ENCODE assay signal across 10 cellular contexts in genomic region chr10:81874878-81875679, GRCh38. TPM values are rescaled to one million over a fixed set of nuclear protein-coding genes. Genes with fewer than 3 reads are reported as not detected.
DNase-seq lines count a peak whose midpoint lies in the region; ATAC-seq and TF ChIP-seq lines count a peak whose summit lies in the region.
"Had no signal": no experiment of that assay in that cellular context is flagged by ENCODE, and none has a peak within 500 bp of the region (broad histone marks: within the 10 kb centered on the region; RNA-seq: fewer than 3 reads in every experiment).

Gene NRG3, plus strand, starts transcription at chr10:81875194.

- peaks cover 41% of the 10 kb centered on the region for H3K4me1 Mint-ChIP-seq in neural progenitor cell

- H3K27me3 Mint-ChIP-seq in neural progenitor cell (ENCODE audit: insufficient read depth, low read depth), result peaks cover 10% of the 10 kb centered on the region

- ATAC-seq in HG02678 (IDR thresholded peaks at IDR 0.05; ENCODE audit: unreplicated experiment) (peak; percentile 43), GM18873 (IDR thresholded peaks at IDR 0.05; ENCODE audit: low FRiP score, unreplicated experiment) (no peak), HG02840 (IDR thresholded peaks at IDR 0.05; ENCODE audit: low FRiP score, unreplicated experiment) (no peak), HG03469 (IDR thresholded peaks at IDR 0.05; ENCODE audit: unreplicated experiment) (no peak)

- H3K27ac ChIP-seq in neural progenitor cell, result no peak within 1 kb of the TSS
- H3K27ac ChIP-seq: epithelial cell of prostate had no signal

- peak within 1 kb of the TSS; percentile 89 for H3K4me2 ChIP-seq in neural progenitor cell

- H3K27me3 ChIP-seq in neural progenitor cell, result peaks cover 66% of the 10 kb centered on the region

- peak within 1 kb of the TSS; percentile 20 for H3K27ac Mint-ChIP-seq in neural progenitor cell

- H3K4me3 ChIP-seq in neural progenitor cell, result peak within 1 kb of the TSS; percentile 66

- no peaks in the 10 kb centered on the region for H3K79me2 ChIP-seq in neural progenitor cell (ENCODE audit: low read depth)

- peaks cover 15% of the 10 kb centered on the region for H4K20me1 ChIP-seq in neural progenitor cell (ENCODE audit: low read depth)

- peaks cover 24% of the 10 kb centered on the region for H3F3A ChIP-seq in neural progenitor cell (ENCODE audit: low read depth)

- H3K36me3 Mint-ChIP-seq in neural progenitor cell, result no peaks in the 10 kb centered on the region

- peak within 1 kb of the TSS; percentile 93 for H3K4me3 Mint-ChIP-seq in neural progenitor cell

- H3K9me3 Mint-ChIP-seq in neural progenitor cell, result no peaks in the 10 kb centered on the region

- no peak for TF ChIP-seq CTCF in neural progenitor cell (IDR thresholded peaks at IDR 0.05)

- peak within 1 kb of the TSS; percentile 95 for H2AFZ ChIP-seq in neural progenitor cell (replicated peaks)

- peak; percentile 77 for DNase-seq in D341Med (ENCODE audit: low spot score)
- peak; percentile 56 for DNase-seq in ecto neural progenitor cell (ENCODE audit: low spot score)
- DNase-seq in neural progenitor cell (ENCODE audit: low spot score), result peak; percentile 80
- DNase-seq in NCI-H1930 (lab: John Stamatoyannopoulos, UW), result no peak

- no peak within 1 kb of the TSS for H3K9ac ChIP-seq in neural progenitor cell

- H3K4me1 ChIP-seq in neural progenitor cell, result peaks cover 32% of the 10 kb centered on the region

- no peaks in the 10 kb centered on the region for H3K9me3 ChIP-seq in neural progenitor cell (ENCODE audit: low read depth)

- no peaks in the 10 kb centered on the region for H3K36me3 ChIP-seq in neural progenitor cell

RNA-seq across cellular contexts. Expression of gene NRG3, which starts in this region (rescaled TPM):
- 1.9 and 3.8 TPM in 2 replicates for total RNA-seq in neural progenitor cell (ENCODE audit: low replicate concordance)
- total RNA-seq: RPMI7951 had no signal

Comparison
In these comparisons a context has a peak if more than half of its experiments do, and no peak if none do; other contexts are left out.
1. DNase-seq: peak in D341Med (single experiment), ecto neural progenitor cell (single experiment) and neural progenitor cell (single experiment); none in NCI-H1930 (0 of 2).